In genomic region chr19:38683393-38684077, GRCh38 we compare ENCODE assay signal across 8 cellular contexts. TPM values are rescaled to one million over a fixed set of nuclear protein-coding genes. Genes with fewer than 3 reads are reported as not detected.
A peak's percentile ranks its signal among the peaks of the same experiment; 100 is the strongest.
DNase-seq lines count a peak whose midpoint lies in the region; ATAC-seq and TF ChIP-seq lines count a peak whose summit lies in the region.

No MANE protein-coding gene starts in this region.

- BruUV-seq in A673 (replicated peaks; lab: Mats Ljungman, UMichigan), result no TSS peak

- H3K9me3 Mint-ChIP-seq in HFFc6, result no peaks in the 10 kb centered on the region

- H3K4me3 ChIP-seq in A673 (ENCODE audit: low read depth, low read length, poor library complexity, severe bottlenecking) (no peak overlapping the region), SJCRH30 (no peak overlapping the region), adrenal gland (no peak overlapping the region), right atrium auricular region (no peak overlapping the region), retinal pigment epithelial cell (ENCODE audit: low read length) (no peak overlapping the region)

- ATAC-seq in GM21619 (IDR thresholded peaks at IDR 0.05; ENCODE audit: unreplicated experiment), result no peak

- no peaks in the 10 kb centered on the region for H3K9me3 ChIP-seq in A673 (ENCODE audit: low read depth, low read length, poor library complexity, severe bottlenecking)
- no peaks in the 10 kb centered on the region for H3K9me3 ChIP-seq in SJCRH30 (replicated peaks)
- H3K9me3 ChIP-seq in adrenal gland (replicated peaks in 1 of 3), result no peaks in the 10 kb centered on the region
- H3K9me3 ChIP-seq in right atrium auricular region, result no peaks in the 10 kb centered on the region

- peak; percentile 20 to 80 for TF ChIP-seq POLR2A in adrenal gland (IDR thresholded peaks at IDR 0.05)

- CTCF ChIA-PET in A673 (lab: Charles Lee), result interaction anchor here (0.6 kb wide), 1 partner anchor 784 kb away, joined by 9 read pairs; no protein-coding TSS in a partner anchor

- TF ChIP-seq CTCF in A673 (conservative IDR thresholded peaks at IDR 0.05; ENCODE audit: low read depth, low read length) (no peak), HFFc6 (IDR thresholded peaks at IDR 0.05) (no peak), adrenal gland (IDR thresholded peaks at IDR 0.05) (no peak), right atrium auricular region (IDR thresholded peaks at IDR 0.05) (no peak), retinal pigment epithelial cell (conservative IDR thresholded peaks at IDR 0.05; ENCODE audit: low read depth, low read length) (no peak)

- peaks cover 34% of the 10 kb centered on the region for H3K4me1 ChIP-seq in A673 (ENCODE audit: insufficient read depth, low read length, poor library complexity, severe bottlenecking)
- H3K4me1 ChIP-seq in SJCRH30, result peaks cover 33% of the 10 kb centered on the region
- peaks cover 65 to 80% of the 10 kb centered on the region in 2 donors for H3K4me1 ChIP-seq in adrenal gland (replicated peaks in 1 of 2)
- peaks cover 0 to 94% of the 10 kb centered on the region in 2 donors for H3K4me1 ChIP-seq in right atrium auricular region

- H3K27ac ChIP-seq in A673 (ENCODE audit: low read depth, low read length, poor library complexity, severe bottlenecking), result peak overlapping the region; percentile 84
- peak overlapping the region; percentile 24; the same call in 1 of the 2 replicates for H3K27ac ChIP-seq in SJCRH30
- H3K27ac ChIP-seq in adrenal gland, result peak overlapping the region; percentile 86 to 97 (median 96)
- peak overlapping the region; percentile 85 to 90 for H3K27ac ChIP-seq in right atrium auricular region

- H3K27ac Mint-ChIP-seq in HFFc6, result peak overlapping the region; percentile 100

- WGBS in adrenal gland, 4 donors, result 21 to 25% (median 23%) methylated on average over 9 to 10 of the region's 10 CpGs

- POLR2A ChIA-PET in A673 (lab: Charles Lee; ENCODE audit: low non-redundant PET), result no interaction called here

- H3K36me3 ChIP-seq in A673 (ENCODE audit: insufficient read depth, low read length, poor library complexity, severe bottlenecking) (no peaks in the 10 kb centered on the region), SJCRH30 (peaks cover 11% of the 10 kb centered on the region; the same call in 1 of the 2 replicates), adrenal gland (replicated peaks in 1 of 2) (no peaks in the 10 kb centered on the region), right atrium auricular region (peaks cover 10% of the 10 kb centered on the region)

- peaks cover 14% of the 10 kb centered on the region for H3K27me3 Mint-ChIP-seq in HFFc6 (ENCODE audit: insufficient read depth)

- H3K27me3 ChIP-seq in A673 (replicated peaks; ENCODE audit: insufficient read depth, low read depth, low read length, poor library complexity) (no peaks in the 10 kb centered on the region), SJCRH30 (no peaks in the 10 kb centered on the region), adrenal gland (no peaks in the 10 kb centered on the region), right atrium auricular region (no peaks in the 10 kb centered on the region)

- H3K36me3 Mint-ChIP-seq in HFFc6 (ENCODE audit: low read depth), result peaks cover 50% of the 10 kb centered on the region

- peak overlapping the region; percentile 71 for H3K4me3 Mint-ChIP-seq in HFFc6

- peak; percentile 91 for DNase-seq in A673 (ENCODE audit: low spot score)
- peak; percentile 88 for DNase-seq in HFFc6
- DNase-seq in SJCRH30, result peak; percentile 60 to 69
- DNase-seq in adrenal gland, result peak; percentile 91 to 99 (median 97)
- DNase-seq in right atrium auricular region (ENCODE audit: low spot score), result peak; percentile 77
- DNase-seq in retinal pigment epithelial cell (ENCODE audit: low read depth), result peak; percentile 95
- no peak for DNase-seq in NCI-H524 treated with DMSO at 0.1 percent for 48 hours (lab: John Stamatoyannopoulos, UW)

- peaks cover 98% of the 10 kb centered on the region for H3K4me1 Mint-ChIP-seq in HFFc6 (ENCODE audit: low read depth)

- intact Hi-C loops in A673 (cut with micrococcal nuclease; ENCODE audit: unreplicated experiment), result no loop called here
- intact Hi-C loops in adrenal gland (cut with DNase I), result no loop called here

RNA-seq across cellular contexts. Expression of gene ACTN4, which starts 36.1 kb away (rescaled TPM):
- total RNA-seq in A673 (2021) (370 and 397 TPM in 2 replicates), adrenal gland (100 to 1,000 TPM; 430 to 773 (median 575) TPM), right atrium auricular region (100 to 1,000 TPM; 115 to 180 TPM)
- 1,000 to 10,000 TPM in 5 of 6 experiments, 100 to 1,000 TPM in 1; 972 to 1,299 (median 1,250) TPM for total RNA-seq in HFFc6 (2021; fragmentation: NEBNext Ultra II Directional; extraction: Animal tissue kit (Norgen Biotek cat#: 25700))
- 166 and 192 TPM in 2 replicates for total RNA-seq in SJCRH30 (2014; rRNA removed; shearing (Covaris generic))
- 100 to 1,000 TPM; 148 to 586 (median 554) TPM for polyA plus RNA-seq in adrenal gland

Comparison
In these comparisons a context has a peak if more than half of its experiments do, and no peak if none do; other contexts are left out.
1. H3K27ac ChIP-seq: peak in every context shown above with its lines; median percentile 96 in adrenal gland; 88 in right atrium auricular region; 84 in A673; 24 in SJCRH30.